ENCODE assay signal across 23 cellular contexts in the genomic region with DNA sequence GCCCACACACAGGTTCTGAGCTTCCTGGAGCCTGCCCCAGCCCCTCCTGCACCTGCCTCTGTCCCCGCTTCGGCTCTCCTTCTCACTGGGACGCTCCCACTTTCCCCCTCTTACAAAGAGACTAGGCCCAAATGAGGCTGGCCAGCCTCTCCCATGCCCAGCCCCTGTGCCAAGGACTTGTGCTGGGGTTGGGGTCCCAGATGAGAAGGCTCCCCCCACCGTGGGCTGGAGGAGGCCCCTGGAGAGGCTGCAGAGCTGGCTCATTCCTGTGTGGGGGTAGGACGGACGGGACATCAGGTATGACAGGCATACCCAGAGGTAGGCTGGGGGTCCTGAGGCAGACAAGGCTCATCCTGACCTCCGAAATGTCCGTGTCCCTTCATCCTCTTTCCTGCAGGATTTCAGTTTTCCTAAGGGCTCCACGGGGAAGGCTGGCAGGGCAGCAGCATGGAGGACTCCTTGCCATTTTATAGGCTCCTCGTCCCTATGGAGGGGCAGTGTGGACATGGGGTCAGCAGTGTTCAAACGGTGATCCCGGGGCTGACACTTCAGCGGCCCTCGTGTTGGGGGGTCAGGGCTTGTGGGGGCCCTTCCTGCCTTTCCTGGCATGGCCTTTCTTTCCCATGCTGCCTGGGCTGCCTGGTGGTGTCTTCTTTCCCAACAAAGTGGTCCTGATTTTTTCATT. TPM values are rescaled to one million over a fixed set of nuclear protein-coding genes. Genes with fewer than 3 reads are reported as not detected.
"Had no signal": no experiment of that assay in that cellular context is flagged by ENCODE, and none has a peak within 500 bp of the region (broad histone marks: within the 10 kb centered on the region; RNA-seq: fewer than 3 reads in every experiment).

No MANE protein-coding gene starts in this region.

- H3K9me3 Mint-ChIP-seq: activated T-helper 17 cell treated with anti-CD3 and anti-CD28 coated beads, Interleukin-2, amount 50 U/mL, for 72 hours; natural killer cell treated with Interleukin-12 subunit alpha and Interleukin-12 subunit beta and Interleukin-15 and Interleukin-18, amount 100 ng/mL, for 72 hours; stimulated activated naive CD8-positive, alpha-beta T cell treated with anti-CD3 and anti-CD28 coated beads, Interleukin-15, amount 100 ng/mL, for 72 hours had no signal

- DNase-seq: activated CD4-positive, alpha-beta T cell treated with anti-CD3 and anti-CD28 coated beads, Interleukin-2, amount 50 U/mL, for 1 hour; activated CD4-positive, CD25-positive, alpha-beta regulatory T cell treated with anti-CD3 and anti-CD28 coated beads, Interleukin-2, amount 50 U/mL, for 72 hours; activated naive CD4-positive, alpha-beta T cell treated with anti-CD3 and anti-CD28 coated beads, Interleukin-2, amount 50 U/mL, for 16 hours; activated T-cell treated with anti-CD3 and anti-CD28 coated beads, Interleukin-2, amount 50 U/mL, for 1 hour; aorta; cerebellar nuclear complex; effector memory CD4-positive, alpha-beta T cell; esophagus squamous epithelium; heart right ventricle; occipital lobe; stimulated activated CD4-positive, alpha-beta T cell treated with anti-CD3 and anti-CD28 coated beads, Interleukin-15, amount 100 ng/mL, for 24 hours; stimulated activated CD4-positive, alpha-beta T cell treated with anti-CD3 and anti-CD28 coated beads, Interleukin-2, amount 100 ng/mL, for 48 hours; stimulated activated naive CD8-positive, alpha-beta T cell treated with anti-CD3 and anti-CD28 coated beads, Interleukin-15, amount 100 ng/mL, for 72 hours; SW 1271; T-helper 2 cell; testis; upper lobe of right lung had no signal

- H3K4me1 Mint-ChIP-seq: activated T-helper 17 cell treated with anti-CD3 and anti-CD28 coated beads, Interleukin-2, amount 50 U/mL, for 72 hours; stimulated activated naive CD8-positive, alpha-beta T cell treated with anti-CD3 and anti-CD28 coated beads, Interleukin-15, amount 100 ng/mL, for 72 hours had no signal

- H3K4me3 ChIP-seq: esophagus squamous epithelium, heart right ventricle, right atrium auricular region, testis, upper lobe of right lung had no signal

- H3K36me3 ChIP-seq: esophagus squamous epithelium, heart right ventricle, right atrium auricular region, upper lobe of right lung had no signal

- H3K27ac Mint-ChIP-seq: activated T-helper 17 cell treated with anti-CD3 and anti-CD28 coated beads, Interleukin-2, amount 50 U/mL, for 72 hours; natural killer cell treated with Interleukin-12 subunit alpha and Interleukin-12 subunit beta and Interleukin-15 and Interleukin-18, amount 100 ng/mL, for 72 hours; progenitor cell of endocrine pancreas had no signal

- H3K4me1 ChIP-seq: heart right ventricle, right atrium auricular region, testis, upper lobe of right lung had no signal

- H3K27me3 Mint-ChIP-seq: stimulated activated naive CD8-positive, alpha-beta T cell treated with anti-CD3 and anti-CD28 coated beads, Interleukin-15, amount 100 ng/mL, for 72 hours had no signal

- H3K4me3 Mint-ChIP-seq: activated T-helper 17 cell treated with anti-CD3 and anti-CD28 coated beads, Interleukin-2, amount 50 U/mL, for 72 hours; natural killer cell treated with Interleukin-12 subunit alpha and Interleukin-12 subunit beta and Interleukin-15 and Interleukin-18, amount 100 ng/mL, for 72 hours; stimulated activated naive CD8-positive, alpha-beta T cell treated with anti-CD3 and anti-CD28 coated beads, Interleukin-15, amount 100 ng/mL, for 72 hours had no signal

- H3K36me3 Mint-ChIP-seq: natural killer cell treated with Interleukin-12 subunit alpha and Interleukin-12 subunit beta and Interleukin-15 and Interleukin-18, amount 100 ng/mL, for 72 hours had no signal

- ATAC-seq: activated T-helper 17 cell treated with anti-CD3 and anti-CD28 coated beads, Interleukin-2, amount 50 U/mL, for 72 hours; heart right ventricle; natural killer cell treated with Interleukin-12 subunit alpha and Interleukin-12 subunit beta and Interleukin-15 and Interleukin-18, amount 100 ng/mL, for 72 hours; stimulated activated naive CD8-positive, alpha-beta T cell treated with anti-CD3 and anti-CD28 coated beads, Interleukin-15, amount 100 ng/mL, for 72 hours; upper lobe of right lung had no signal

- H3K27ac ChIP-seq: esophagus squamous epithelium, heart right ventricle, right atrium auricular region, testis, upper lobe of right lung, VCaP had no signal

- H3K9me3 ChIP-seq: esophagus squamous epithelium, right atrium auricular region, testis, upper lobe of right lung had no signal

- H3K27me3 ChIP-seq: right atrium auricular region, testis, upper lobe of right lung had no signal

RNA-seq across cellular contexts. Expression of a gene that starts 49.1 kb away (rescaled TPM):
- total RNA-seq: activated T-helper 17 cell treated with anti-CD3 and anti-CD28 coated beads, Interleukin-2, amount 50 U/mL, for 72 hours; natural killer cell treated with Interleukin-12 subunit alpha and Interleukin-12 subunit beta and Interleukin-15 and Interleukin-18, amount 100 ng/mL, for 72 hours had no signal

RNA-seq across cellular contexts. Expression of a gene that starts 50.1 kb away (rescaled TPM):
- total RNA-seq: activated T-helper 17 cell treated with anti-CD3 and anti-CD28 coated beads, Interleukin-2, amount 50 U/mL, for 72 hours; aorta; esophagus squamous epithelium; lower leg skin; natural killer cell treated with Interleukin-12 subunit alpha and Interleukin-12 subunit beta and Interleukin-15 and Interleukin-18, amount 100 ng/mL, for 72 hours; right atrium auricular region; upper lobe of right lung had no signal
